34 cellular contexts compared by ENCODE assay signal in the genomic region with DNA sequence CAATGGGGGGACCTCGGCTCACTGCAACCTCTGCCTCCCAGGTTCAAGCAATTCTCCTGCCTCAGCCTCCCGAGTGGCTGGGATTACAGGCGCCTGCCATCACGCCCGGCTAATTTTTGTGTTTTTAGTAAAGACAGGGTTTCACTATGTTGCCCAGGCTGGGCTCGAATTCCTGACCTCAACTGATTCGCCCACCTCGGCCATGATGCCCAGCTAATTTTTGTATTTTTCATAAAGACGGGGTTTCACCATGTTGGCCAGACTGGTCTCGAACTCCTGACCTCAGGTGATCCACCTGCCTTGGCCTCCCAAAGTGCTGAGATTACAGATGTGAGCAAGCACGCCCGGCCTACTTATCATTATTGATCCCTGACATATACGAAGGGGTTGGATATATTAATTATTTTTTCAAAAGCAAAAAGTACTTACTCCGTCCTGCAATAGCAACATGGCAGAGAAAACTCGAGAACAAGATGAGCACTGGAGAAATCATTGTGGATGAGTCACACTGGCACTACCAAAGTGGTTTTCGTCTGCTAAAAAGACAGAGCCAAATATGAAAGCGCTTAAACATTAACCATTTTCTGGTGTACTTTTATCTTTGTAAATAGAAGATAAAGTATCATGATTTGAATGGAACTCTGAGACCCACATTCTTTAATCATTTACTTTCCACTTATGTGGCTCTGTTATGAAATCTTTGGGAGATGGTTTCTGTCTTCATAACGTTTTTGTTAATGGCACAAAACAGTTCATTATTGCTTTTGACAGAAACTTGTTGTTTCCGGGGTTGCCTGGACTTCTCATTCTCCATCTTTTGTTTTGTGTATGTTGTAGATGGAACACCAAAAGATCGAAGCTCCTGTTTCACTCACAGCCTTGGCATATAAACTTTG. TPM values are rescaled to one million over a fixed set of nuclear protein-coding genes. Genes with fewer than 3 reads are reported as not detected.
DNase-seq lines count a peak whose midpoint lies in the region; ATAC-seq and TF ChIP-seq lines count a peak whose summit lies in the region.
"Had no signal": no experiment of that assay in that cellular context is flagged by ENCODE, and none has a peak within 500 bp of the region (broad histone marks: within the 10 kb centered on the region; RNA-seq: fewer than 3 reads in every experiment).

A gene with protein sequence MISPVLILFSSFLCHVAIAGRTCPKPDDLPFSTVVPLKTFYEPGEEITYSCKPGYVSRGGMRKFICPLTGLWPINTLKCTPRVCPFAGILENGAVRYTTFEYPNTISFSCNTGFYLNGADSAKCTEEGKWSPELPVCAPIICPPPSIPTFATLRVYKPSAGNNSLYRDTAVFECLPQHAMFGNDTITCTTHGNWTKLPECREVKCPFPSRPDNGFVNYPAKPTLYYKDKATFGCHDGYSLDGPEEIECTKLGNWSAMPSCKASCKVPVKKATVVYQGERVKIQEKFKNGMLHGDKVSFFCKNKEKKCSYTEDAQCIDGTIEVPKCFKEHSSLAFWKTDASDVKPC (minus strand): TSS at position 529 of the 896 bp plus-strand sequence. CDS start 36 bp downstream, at position 493.

- intact Hi-C loops in body of pancreas (cut with DNase I), result no loop called here
- intact Hi-C loops in left lung (cut with DNase I), result no loop called here
- intact Hi-C loops in upper lobe of right lung (cut with DNase I), result no loop called here
- intact Hi-C loops in head of caudate nucleus (cut with DNase I), result no loop called here
- intact Hi-C loops in sigmoid colon (cut with DNase I), result no loop called here

- H3K4me1 ChIP-seq in body of pancreas (peaks cover 35% of the 10 kb centered on the region), left lung (no peaks in the 10 kb centered on the region), upper lobe of right lung (no peaks in the 10 kb centered on the region), sigmoid colon (no peaks in the 10 kb centered on the region)
- H3K4me1 ChIP-seq: esophagus muscularis mucosa, foreskin keratinocyte, heart right ventricle, testis, vagina had no signal

- H3K27me3 ChIP-seq in body of pancreas (no peaks in the 10 kb centered on the region), left lung (no peaks in the 10 kb centered on the region), upper lobe of right lung (no peaks in the 10 kb centered on the region), sigmoid colon (no peaks in the 10 kb centered on the region)
- H3K27me3 ChIP-seq: esophagus muscularis mucosa, ovary, testis, vagina had no signal

- no peaks in the 10 kb centered on the region for H3K9me3 ChIP-seq in body of pancreas
- no peaks in the 10 kb centered on the region for H3K9me3 ChIP-seq in left lung
- no peaks in the 10 kb centered on the region for H3K9me3 ChIP-seq in upper lobe of right lung
- H3K9me3 ChIP-seq in sigmoid colon, result no peaks in the 10 kb centered on the region
- H3K9me3 ChIP-seq: esophagus muscularis mucosa, heart right ventricle, ovary, testis, vagina had no signal

- TF ChIP-seq EP300 in sigmoid colon (IDR thresholded peaks at IDR 0.05), result no peak

- TF ChIP-seq POLR2A in body of pancreas (IDR thresholded peaks at IDR 0.05) (no peak), sigmoid colon (IDR thresholded peaks at IDR 0.05) (no peak)

- H3K4me3 ChIP-seq in body of pancreas (no peak within 1 kb of the TSS), left lung (no peak within 1 kb of the TSS), upper lobe of right lung (no peak within 1 kb of the TSS), sigmoid colon (no peak within 1 kb of the TSS)
- H3K4me3 ChIP-seq: esophagus muscularis mucosa, heart right ventricle, ovary, testis, vagina had no signal

- ATAC-seq in body of pancreas (peak; percentile 90), left lung (peak; percentile 52), upper lobe of right lung (no peak), GM21619 (IDR thresholded peaks at IDR 0.05; ENCODE audit: unreplicated experiment) (no peak)
- ATAC-seq: foreskin keratinocyte, heart right ventricle had no signal

- TF ChIP-seq CTCF in body of pancreas (IDR thresholded peaks at IDR 0.05) (no peak), left lung (IDR thresholded peaks at IDR 0.05) (no peak), upper lobe of right lung (IDR thresholded peaks at IDR 0.05) (no peak), sigmoid colon (IDR thresholded peaks at IDR 0.05) (no peak)

- H3K27ac ChIP-seq in body of pancreas (peak within 1 kb of the TSS in 3 of 4 donors; percentile 5 to 64 (median 51)), left lung (no peak within 1 kb of the TSS), upper lobe of right lung (peak within 1 kb of the TSS; percentile 49), sigmoid colon (no peak within 1 kb of the TSS)
- H3K27ac ChIP-seq: esophagus muscularis mucosa, foreskin keratinocyte, heart right ventricle, ovary, vagina had no signal

- peak; percentile 58 for DNase-seq in DMS53 treated with DMSO at 0.1 percent for 48 hours (lab: John Stamatoyannopoulos, UW; ENCODE audit: unreplicated experiment)
- DNase-seq in body of pancreas, result peak in 1 of 4 donors; percentile 57
- DNase-seq in left lung, result no peak
- DNase-seq in upper lobe of right lung, result no peak
- no peak for DNase-seq in head of caudate nucleus
- DNase-seq in sigmoid colon, result no peak
- DNase-seq: activated CD4-positive, alpha-beta memory T cell treated with anti-CD3 and anti-CD28 coated beads for 36 hours; activated CD4-positive, CD25-positive, alpha-beta regulatory T cell treated with anti-CD3 and anti-CD28 coated beads, Interleukin-2, amount 50 U/mL, for 72 hours; activated CD8-positive, alpha-beta memory T cell treated with anti-CD3 and anti-CD28 coated beads, Interleukin-2, amount 50 U/mL, for 48 hours; activated naive CD4-positive, alpha-beta T cell treated with anti-CD3 and anti-CD28 coated beads for 36 hours; C1 segment of cervical spinal cord; COR-L47; dermis blood vessel endothelial cell; DND-41; foreskin keratinocyte; GOT3; heart right ventricle; KG1; MM.1S; NCI-H1930; NCI-H524 treated with DMSO at 0.1 percent for 48 hours; OCI-M1; ovary; retina; stimulated activated CD4-positive, alpha-beta T cell treated with anti-CD3 and anti-CD28 coated beads, Interleukin-2, amount 100 ng/mL, for 24 hours; stimulated activated CD8-positive, alpha-beta memory T cell treated with anti-CD3 and anti-CD28 coated beads, Interleukin-4, amount 100 ng/mL, for 48 hours; T-helper 2 cell; testis had no signal

- no peaks in the 10 kb centered on the region for H3K36me3 ChIP-seq in body of pancreas (replicated peaks in 1 of 2; ENCODE audit: insufficient read depth in 1 of 2, low read depth in 2 of 2)
- no peaks in the 10 kb centered on the region for H3K36me3 ChIP-seq in left lung
- no peaks in the 10 kb centered on the region for H3K36me3 ChIP-seq in upper lobe of right lung
- H3K36me3 ChIP-seq in sigmoid colon, result no peaks in the 10 kb centered on the region
- H3K36me3 ChIP-seq: esophagus muscularis mucosa, heart right ventricle, ovary, vagina had no signal

- 47 to 59% methylated on average over 19 to 20 of the region's 20 CpGs for WGBS in body of pancreas, 2 donors
- WGBS in sigmoid colon, 2 donors, result 47 to 79% methylated on average over 20 of the region's 20 CpGs

RNA-seq across cellular contexts. Expression of the gene that starts here (rescaled TPM):
- total RNA-seq in body of pancreas (10 to 100 TPM in 1 of 2 donors, 1 to 10 TPM in 1; 5.4 to 22.1 TPM), left lung (1 to 10 TPM; 1.3 to 2.7 TPM), upper lobe of right lung (29.6 TPM), sigmoid colon (under 1 TPM in 1 of 4 donors, not detected in 3; 0.71 TPM)
- under 1 TPM in 1 of 3 donors, not detected in 2; 0.20 TPM for polyA plus RNA-seq in sigmoid colon
- total RNA-seq: activated CD4-positive, alpha-beta memory T cell treated with anti-CD3 and anti-CD28 coated beads for 36 hours; activated naive CD4-positive, alpha-beta T cell treated with anti-CD3 and anti-CD28 coated beads for 36 hours; dermis blood vessel endothelial cell; esophagus muscularis mucosa; foreskin keratinocyte; HT1080; kidney epithelial cell; vagina had no signal
- polyA plus RNA-seq: foreskin keratinocyte, heart right ventricle, neural cell had no signal

Comparison
In these comparisons a context has a peak if more than half of its experiments do, and no peak if none do; other contexts are left out.
1. ATAC-seq: peak in body of pancreas (single experiment) and left lung (single experiment); none in upper lobe of right lung (single experiment) and GM21619 (single experiment).
2. H3K27ac ChIP-seq: peak in body of pancreas (3 of 4) and upper lobe of right lung (single experiment); none in left lung (0 of 2) and sigmoid colon (0 of 4).